ENCODE assay signal across 9 cellular contexts in the genomic region with DNA sequence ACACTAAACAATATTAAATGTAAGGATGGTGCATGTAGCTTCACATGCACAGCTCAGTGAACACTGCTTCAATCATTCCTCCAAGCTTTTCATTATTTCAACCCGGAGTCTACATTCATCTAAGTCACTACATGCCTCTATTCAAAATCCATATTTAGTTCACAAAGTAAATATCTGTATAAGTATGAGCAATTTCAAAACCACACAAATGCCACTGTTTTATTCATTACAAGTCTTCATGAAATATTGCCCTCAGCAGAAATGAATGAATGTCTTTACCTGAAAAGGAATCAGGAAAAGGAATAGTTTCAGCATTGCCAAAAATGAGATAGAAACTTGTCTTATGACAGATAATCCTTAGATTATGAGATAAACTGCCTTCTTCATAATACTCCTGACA.
"Had no signal": no experiment of that assay in that cellular context is flagged by ENCODE, and none has a peak within 500 bp of the region (broad histone marks: within the 10 kb centered on the region; RNA-seq: fewer than 3 reads in every experiment).

No MANE protein-coding gene starts in this region.

- DNase-seq: activated CD4-positive, alpha-beta T cell treated with anti-CD3 and anti-CD28 coated beads, Interleukin-2, amount 50 U/mL, for 1 hour; activated naive CD4-positive, alpha-beta T cell treated with anti-CD3 and anti-CD28 coated beads for 36 hours; activated naive CD8-positive, alpha-beta T cell treated with anti-CD3 and anti-CD28 coated beads, Interleukin-2, amount 50 U/mL, for 24 hours; colonic mucosa; posterior cingulate gyrus; stimulated activated CD4-positive, alpha-beta T cell treated with anti-CD3 and anti-CD28 coated beads, Interleukin-4, amount 100 ng/mL, for 24 hours; stimulated activated naive CD4-positive, alpha-beta T cell treated with Interleukin-2 at 50 U/mL for 16 hours; T-helper 9 cell had no signal

- H3K27ac ChIP-seq: colonic mucosa, upper lobe of right lung had no signal

- H3K36me3 ChIP-seq: colonic mucosa, upper lobe of right lung had no signal

- H3K27me3 ChIP-seq: colonic mucosa, upper lobe of right lung had no signal

- H3K9me3 ChIP-seq: colonic mucosa, upper lobe of right lung had no signal

- H3K4me3 ChIP-seq: colonic mucosa, upper lobe of right lung had no signal

- H3K4me1 ChIP-seq: colonic mucosa, upper lobe of right lung had no signal
